In genomic region chr1:220093361-220094015, GRCh38 we compare ENCODE assay signal across 8 cellular contexts. TPM values are rescaled to one million over a fixed set of nuclear protein-coding genes. Genes with fewer than 3 reads are reported as not detected.
A peak's percentile ranks its signal among the peaks of the same experiment; 100 is the strongest.
DNase-seq lines count a peak whose midpoint lies in the region; ATAC-seq and TF ChIP-seq lines count a peak whose summit lies in the region.

No MANE protein-coding gene starts in this region.

- TF ChIP-seq CTCF in BE2C (IDR thresholded peaks at IDR 0.05; ENCODE audit: low read depth, low read length) (no peak), colonic mucosa (IDR thresholded peaks at IDR 0.05) (no peak)

- H3K27me3 ChIP-seq in BE2C (no peaks in the 10 kb centered on the region), colonic mucosa (no peaks in the 10 kb centered on the region), rectal smooth muscle tissue (ENCODE audit: control insufficient read depth, insufficient read depth, low read length) (no peaks in the 10 kb centered on the region)

- H3K9me3 ChIP-seq in BE2C (no peaks in the 10 kb centered on the region; the same call in 1 of the 2 replicates), colonic mucosa (no peaks in the 10 kb centered on the region)

- intact Hi-C loops in colonic mucosa (cut with DNase I): loop anchor here (10.0 kb wide), 1 partner anchor 49 kb away; the partner anchor contains the start of gene EPRS1

- H3K9ac ChIP-seq in colonic mucosa (ENCODE audit: low read depth in 2 of 2, low read length in 2 of 2) (no peak overlapping the region), rectal smooth muscle tissue (ENCODE audit: low read length) (no peak overlapping the region)

- ATAC-seq in GM19328 (IDR thresholded peaks at IDR 0.05; ENCODE audit: unreplicated experiment): peak; percentile 1
- ATAC-seq in HG02798 (IDR thresholded peaks at IDR 0.05; ENCODE audit: poor library complexity, unreplicated experiment): no peak

- H3K36me3 ChIP-seq in BE2C: peaks cover 19% of the 10 kb centered on the region
- no peaks in the 10 kb centered on the region for H3K36me3 ChIP-seq in colonic mucosa
- H3K36me3 ChIP-seq in rectal smooth muscle tissue (ENCODE audit: control insufficient read depth, insufficient read depth, low read length): no peaks in the 10 kb centered on the region

- DNase-seq in BE2C (no peak), HuH-7 (ENCODE audit: low spot score) (peak; percentile 43), colonic mucosa (no peak), cortex of kidney (lab: John Stamatoyannopoulos, UW) (no peak), activated T-cell treated with anti-CD3 and anti-CD28 coated beads for 4 hours (no peak)

- H3K4me3 ChIP-seq in BE2C (ENCODE audit: low read depth, low read length): peak overlapping the region; percentile 38; the same call in 1 of the 2 replicates
- H3K4me3 ChIP-seq in colonic mucosa: peak overlapping the region; percentile 97
- H3K4me3 ChIP-seq in rectal smooth muscle tissue (ENCODE audit: low read length): no peak overlapping the region

- H3K4me1 ChIP-seq in BE2C (peaks cover 5% of the 10 kb centered on the region), colonic mucosa (peaks cover 5% of the 10 kb centered on the region), rectal smooth muscle tissue (ENCODE audit: control insufficient read depth, insufficient read depth, low read length) (no peaks in the 10 kb centered on the region)

- H3K27ac ChIP-seq in colonic mucosa: no peak overlapping the region
- H3K27ac ChIP-seq in rectal smooth muscle tissue (ENCODE audit: low read depth, low read length): peak overlapping the region; percentile 77

RNA-seq across cellular contexts. Expression of gene IARS2, which starts 0.4 kb away (rescaled TPM):
- 35.3 TPM for polyA plus RNA-seq in BE2C (2012; ENCODE audit: insufficient read depth, insufficient read length, low read depth)
- 100 to 1,000 TPM in 1 of 2 donors, 10 to 100 TPM in 1; 80.6 to 114 TPM for total RNA-seq in colonic mucosa

RNA-seq across cellular contexts. Expression of gene BPNT1, which starts 3.9 kb away (rescaled TPM):
- polyA plus RNA-seq in BE2C (2012; ENCODE audit: insufficient read depth, insufficient read length, low read depth): 41.2 TPM
- total RNA-seq in colonic mucosa: 10 to 100 TPM; 57.5 to 71.5 TPM

RNA-seq across cellular contexts. Expression of gene EPRS1, which starts 47.2 kb away (rescaled TPM):
- 176 TPM for polyA plus RNA-seq in BE2C (2012; ENCODE audit: insufficient read depth, insufficient read length, low read depth)
- 100 to 1,000 TPM in 1 of 2 donors, 10 to 100 TPM in 1; 78.8 to 124 TPM for total RNA-seq in colonic mucosa
